22 cellular contexts compared by ENCODE assay signal in genomic region chr13:66102864-66103263, GRCh38.
"Had no signal": no experiment of that assay in that cellular context is flagged by ENCODE, and none has a peak within 500 bp of the region (broad histone marks: within the 10 kb centered on the region; RNA-seq: fewer than 3 reads in every experiment).

No MANE protein-coding gene starts in this region.

- H3K36me3 ChIP-seq: cardiac muscle cell, left ventricle myocardium inferior, pancreas, right atrium auricular region, transverse colon had no signal

- H3K36me3 Mint-ChIP-seq: activated naive CD8-positive, alpha-beta T cell; natural killer cell; stimulated activated effector memory CD8-positive, alpha-beta T cell treated with anti-CD3 and anti-CD28 coated beads, Interleukin-12 subunit alpha, Interleukin-12 subunit beta, amount 100 ng/mL, for 72 hours had no signal

- H3K4me1 Mint-ChIP-seq: natural killer cell; stimulated activated effector memory CD8-positive, alpha-beta T cell treated with anti-CD3 and anti-CD28 coated beads, Interleukin-12 subunit alpha, Interleukin-12 subunit beta, amount 100 ng/mL, for 72 hours had no signal

- ATAC-seq: activated T-cell treated with anti-CD3 and anti-CD28 coated beads, Interleukin-2, amount 50 U/mL, for 4 hours; foreskin keratinocyte; natural killer cell; pancreas; psoas muscle; stimulated activated effector memory CD8-positive, alpha-beta T cell treated with anti-CD3 and anti-CD28 coated beads, Interleukin-12 subunit alpha, Interleukin-12 subunit beta, amount 100 ng/mL, for 72 hours had no signal

- H3K27ac Mint-ChIP-seq: activated naive CD8-positive, alpha-beta T cell; activated T-helper 2 cell treated with anti-CD3 and anti-CD28 coated beads, Interferon-gamma antibody, Interleukin-2, Interleukin-4, amounts not matched to agents 10 μg/mL and 5 μg/mL and 100 μg/mL, durations not matched to agents 14 hours and 24 hours and 36 hours; natural killer cell; stimulated activated effector memory CD8-positive, alpha-beta T cell treated with anti-CD3 and anti-CD28 coated beads, Interleukin-12 subunit alpha, Interleukin-12 subunit beta, amount 100 ng/mL, for 72 hours had no signal

- H3K9me3 Mint-ChIP-seq: activated T-helper 2 cell treated with anti-CD3 and anti-CD28 coated beads, Interferon-gamma antibody, Interleukin-2, Interleukin-4, amounts not matched to agents 10 μg/mL and 5 μg/mL and 100 μg/mL, durations not matched to agents 14 hours and 24 hours and 36 hours; natural killer cell had no signal

- H3K27ac ChIP-seq: cardiac muscle cell, epithelial cell of prostate, foreskin keratinocyte, left ventricle myocardium inferior, pancreas, psoas muscle, right atrium auricular region, transverse colon had no signal

- H3K4me3 Mint-ChIP-seq: activated naive CD8-positive, alpha-beta T cell; activated T-cell treated with anti-CD3 and anti-CD28 coated beads, Interleukin-2, amount 50 U/mL, for 4 hours; natural killer cell; stimulated activated effector memory CD8-positive, alpha-beta T cell treated with anti-CD3 and anti-CD28 coated beads, Interleukin-12 subunit alpha, Interleukin-12 subunit beta, amount 100 ng/mL, for 72 hours had no signal

- H3K4me1 ChIP-seq: foreskin keratinocyte, left ventricle myocardium inferior, pancreas, psoas muscle, right atrium auricular region, transverse colon had no signal

- DNase-seq: activated CD4-positive, alpha-beta T cell treated with anti-CD3 and anti-CD28 coated beads for 1 hour; activated CD4-positive, alpha-beta T cell treated with anti-CD3 and anti-CD28 coated beads, Interleukin-2, amount 50 U/mL, for 1 hour; activated CD8-positive, alpha-beta memory T cell treated with anti-CD3 and anti-CD28 coated beads, Interleukin-2, amount 50 U/mL, for 48 hours; activated naive CD4-positive, alpha-beta T cell; activated T-cell treated with anti-CD3 and anti-CD28 coated beads, Interleukin-2, amount 50 U/mL, for 4 hours; amniotic stem cell; foreskin keratinocyte; kidney glomerular epithelial cell; left ventricle myocardium inferior; midbrain; natural killer cell; pancreas; psoas muscle; stimulated activated CD4-positive, alpha-beta T cell treated with anti-CD3 and anti-CD28 coated beads, Interleukin-12 subunit alpha, Interleukin-12 subunit beta, amount 100 ng/mL, for 4 hours; T-helper 1 cell; transverse colon had no signal

- H3K9me3 ChIP-seq: left ventricle myocardium inferior, pancreas, psoas muscle, right atrium auricular region, transverse colon had no signal

- H3K4me3 ChIP-seq: cardiac muscle cell, left ventricle myocardium inferior, pancreas, psoas muscle, right atrium auricular region, transverse colon had no signal

- H3K27me3 Mint-ChIP-seq: activated naive CD8-positive, alpha-beta T cell had no signal

- H3K27me3 ChIP-seq: cardiac muscle cell, foreskin keratinocyte, pancreas, right atrium auricular region, transverse colon had no signal
